1 cellular context compared by ENCODE assay signal in the genomic region with DNA sequence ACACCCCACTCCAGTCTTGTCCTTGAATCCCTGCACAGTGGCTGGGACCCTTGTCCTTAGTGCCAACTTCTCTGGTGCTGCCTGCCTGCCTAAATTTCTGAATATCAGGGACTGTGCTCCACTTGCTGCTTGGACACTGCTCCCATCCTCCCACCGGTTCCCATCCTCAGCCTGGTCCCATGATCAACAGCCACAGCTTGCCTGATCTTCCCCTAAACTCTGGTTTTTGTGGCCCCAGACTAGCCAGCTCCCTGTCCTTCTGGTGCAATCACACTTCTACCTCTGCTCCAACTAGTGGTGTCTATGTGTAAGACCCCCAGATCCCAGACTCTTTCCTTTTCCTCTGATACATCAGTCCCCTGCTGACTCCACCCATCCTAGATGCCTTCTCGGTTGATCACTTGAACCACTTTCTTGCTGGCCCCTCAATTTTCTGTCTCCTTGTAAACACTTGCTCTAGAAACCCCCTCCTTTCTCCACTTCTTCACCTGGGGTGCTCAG.
TF ChIP-seq lines count a peak whose summit lies in the region.

No MANE protein-coding gene starts in this region.

TF ChIP-seq in GM23338, 12 proteins besides CTCF, POLR2A, EP300 and RAD21 (continued from another document):
- TF ChIP-seq, protein P1, sequence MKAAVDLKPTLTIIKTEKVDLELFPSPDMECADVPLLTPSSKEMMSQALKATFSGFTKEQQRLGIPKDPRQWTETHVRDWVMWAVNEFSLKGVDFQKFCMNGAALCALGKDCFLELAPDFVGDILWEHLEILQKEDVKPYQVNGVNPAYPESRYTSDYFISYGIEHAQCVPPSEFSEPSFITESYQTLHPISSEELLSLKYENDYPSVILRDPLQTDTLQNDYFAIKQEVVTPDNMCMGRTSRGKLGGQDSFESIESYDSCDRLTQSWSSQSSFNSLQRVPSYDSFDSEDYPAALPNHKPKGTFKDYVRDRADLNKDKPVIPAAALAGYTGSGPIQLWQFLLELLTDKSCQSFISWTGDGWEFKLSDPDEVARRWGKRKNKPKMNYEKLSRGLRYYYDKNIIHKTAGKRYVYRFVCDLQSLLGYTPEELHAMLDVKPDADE (IDR thresholded peaks at IDR 0.05): no peak
- TF ChIP-seq CREB1 (CRISPR knock-in tag; IDR thresholded peaks at IDR 0.05; ENCODE audit: low read depth): no peak
- no peak for TF ChIP-seq EZH2 (IDR thresholded peaks at IDR 0.05; ENCODE audit: low read depth, unreplicated experiment)
- no peak for TF ChIP-seq STAT1 (IDR thresholded peaks at IDR 0.05; ENCODE audit: unreplicated experiment)
- no peak for TF ChIP-seq JUNB (IDR thresholded peaks at IDR 0.05; ENCODE audit: unreplicated experiment)
- TF ChIP-seq POLR2AphosphoS5 (IDR thresholded peaks at IDR 0.05; ENCODE audit: low read depth): no peak
- no peak for TF ChIP-seq NANOG (IDR thresholded peaks at IDR 0.05; ENCODE audit: borderline replicate concordance)
- TF ChIP-seq ZNF331 (CRISPR knock-in tag; IDR thresholded peaks at IDR 0.05; ENCODE audit: low read depth): no peak
- TF ChIP-seq, protein P2, sequence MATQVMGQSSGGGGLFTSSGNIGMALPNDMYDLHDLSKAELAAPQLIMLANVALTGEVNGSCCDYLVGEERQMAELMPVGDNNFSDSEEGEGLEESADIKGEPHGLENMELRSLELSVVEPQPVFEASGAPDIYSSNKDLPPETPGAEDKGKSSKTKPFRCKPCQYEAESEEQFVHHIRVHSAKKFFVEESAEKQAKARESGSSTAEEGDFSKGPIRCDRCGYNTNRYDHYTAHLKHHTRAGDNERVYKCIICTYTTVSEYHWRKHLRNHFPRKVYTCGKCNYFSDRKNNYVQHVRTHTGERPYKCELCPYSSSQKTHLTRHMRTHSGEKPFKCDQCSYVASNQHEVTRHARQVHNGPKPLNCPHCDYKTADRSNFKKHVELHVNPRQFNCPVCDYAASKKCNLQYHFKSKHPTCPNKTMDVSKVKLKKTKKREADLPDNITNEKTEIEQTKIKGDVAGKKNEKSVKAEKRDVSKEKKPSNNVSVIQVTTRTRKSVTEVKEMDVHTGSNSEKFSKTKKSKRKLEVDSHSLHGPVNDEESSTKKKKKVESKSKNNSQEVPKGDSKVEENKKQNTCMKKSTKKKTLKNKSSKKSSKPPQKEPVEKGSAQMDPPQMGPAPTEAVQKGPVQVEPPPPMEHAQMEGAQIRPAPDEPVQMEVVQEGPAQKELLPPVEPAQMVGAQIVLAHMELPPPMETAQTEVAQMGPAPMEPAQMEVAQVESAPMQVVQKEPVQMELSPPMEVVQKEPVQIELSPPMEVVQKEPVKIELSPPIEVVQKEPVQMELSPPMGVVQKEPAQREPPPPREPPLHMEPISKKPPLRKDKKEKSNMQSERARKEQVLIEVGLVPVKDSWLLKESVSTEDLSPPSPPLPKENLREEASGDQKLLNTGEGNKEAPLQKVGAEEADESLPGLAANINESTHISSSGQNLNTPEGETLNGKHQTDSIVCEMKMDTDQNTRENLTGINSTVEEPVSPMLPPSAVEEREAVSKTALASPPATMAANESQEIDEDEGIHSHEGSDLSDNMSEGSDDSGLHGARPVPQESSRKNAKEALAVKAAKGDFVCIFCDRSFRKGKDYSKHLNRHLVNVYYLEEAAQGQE (IDR thresholded peaks at IDR 0.05; ENCODE audit: unreplicated experiment): no peak
- TF ChIP-seq, protein P3, sequence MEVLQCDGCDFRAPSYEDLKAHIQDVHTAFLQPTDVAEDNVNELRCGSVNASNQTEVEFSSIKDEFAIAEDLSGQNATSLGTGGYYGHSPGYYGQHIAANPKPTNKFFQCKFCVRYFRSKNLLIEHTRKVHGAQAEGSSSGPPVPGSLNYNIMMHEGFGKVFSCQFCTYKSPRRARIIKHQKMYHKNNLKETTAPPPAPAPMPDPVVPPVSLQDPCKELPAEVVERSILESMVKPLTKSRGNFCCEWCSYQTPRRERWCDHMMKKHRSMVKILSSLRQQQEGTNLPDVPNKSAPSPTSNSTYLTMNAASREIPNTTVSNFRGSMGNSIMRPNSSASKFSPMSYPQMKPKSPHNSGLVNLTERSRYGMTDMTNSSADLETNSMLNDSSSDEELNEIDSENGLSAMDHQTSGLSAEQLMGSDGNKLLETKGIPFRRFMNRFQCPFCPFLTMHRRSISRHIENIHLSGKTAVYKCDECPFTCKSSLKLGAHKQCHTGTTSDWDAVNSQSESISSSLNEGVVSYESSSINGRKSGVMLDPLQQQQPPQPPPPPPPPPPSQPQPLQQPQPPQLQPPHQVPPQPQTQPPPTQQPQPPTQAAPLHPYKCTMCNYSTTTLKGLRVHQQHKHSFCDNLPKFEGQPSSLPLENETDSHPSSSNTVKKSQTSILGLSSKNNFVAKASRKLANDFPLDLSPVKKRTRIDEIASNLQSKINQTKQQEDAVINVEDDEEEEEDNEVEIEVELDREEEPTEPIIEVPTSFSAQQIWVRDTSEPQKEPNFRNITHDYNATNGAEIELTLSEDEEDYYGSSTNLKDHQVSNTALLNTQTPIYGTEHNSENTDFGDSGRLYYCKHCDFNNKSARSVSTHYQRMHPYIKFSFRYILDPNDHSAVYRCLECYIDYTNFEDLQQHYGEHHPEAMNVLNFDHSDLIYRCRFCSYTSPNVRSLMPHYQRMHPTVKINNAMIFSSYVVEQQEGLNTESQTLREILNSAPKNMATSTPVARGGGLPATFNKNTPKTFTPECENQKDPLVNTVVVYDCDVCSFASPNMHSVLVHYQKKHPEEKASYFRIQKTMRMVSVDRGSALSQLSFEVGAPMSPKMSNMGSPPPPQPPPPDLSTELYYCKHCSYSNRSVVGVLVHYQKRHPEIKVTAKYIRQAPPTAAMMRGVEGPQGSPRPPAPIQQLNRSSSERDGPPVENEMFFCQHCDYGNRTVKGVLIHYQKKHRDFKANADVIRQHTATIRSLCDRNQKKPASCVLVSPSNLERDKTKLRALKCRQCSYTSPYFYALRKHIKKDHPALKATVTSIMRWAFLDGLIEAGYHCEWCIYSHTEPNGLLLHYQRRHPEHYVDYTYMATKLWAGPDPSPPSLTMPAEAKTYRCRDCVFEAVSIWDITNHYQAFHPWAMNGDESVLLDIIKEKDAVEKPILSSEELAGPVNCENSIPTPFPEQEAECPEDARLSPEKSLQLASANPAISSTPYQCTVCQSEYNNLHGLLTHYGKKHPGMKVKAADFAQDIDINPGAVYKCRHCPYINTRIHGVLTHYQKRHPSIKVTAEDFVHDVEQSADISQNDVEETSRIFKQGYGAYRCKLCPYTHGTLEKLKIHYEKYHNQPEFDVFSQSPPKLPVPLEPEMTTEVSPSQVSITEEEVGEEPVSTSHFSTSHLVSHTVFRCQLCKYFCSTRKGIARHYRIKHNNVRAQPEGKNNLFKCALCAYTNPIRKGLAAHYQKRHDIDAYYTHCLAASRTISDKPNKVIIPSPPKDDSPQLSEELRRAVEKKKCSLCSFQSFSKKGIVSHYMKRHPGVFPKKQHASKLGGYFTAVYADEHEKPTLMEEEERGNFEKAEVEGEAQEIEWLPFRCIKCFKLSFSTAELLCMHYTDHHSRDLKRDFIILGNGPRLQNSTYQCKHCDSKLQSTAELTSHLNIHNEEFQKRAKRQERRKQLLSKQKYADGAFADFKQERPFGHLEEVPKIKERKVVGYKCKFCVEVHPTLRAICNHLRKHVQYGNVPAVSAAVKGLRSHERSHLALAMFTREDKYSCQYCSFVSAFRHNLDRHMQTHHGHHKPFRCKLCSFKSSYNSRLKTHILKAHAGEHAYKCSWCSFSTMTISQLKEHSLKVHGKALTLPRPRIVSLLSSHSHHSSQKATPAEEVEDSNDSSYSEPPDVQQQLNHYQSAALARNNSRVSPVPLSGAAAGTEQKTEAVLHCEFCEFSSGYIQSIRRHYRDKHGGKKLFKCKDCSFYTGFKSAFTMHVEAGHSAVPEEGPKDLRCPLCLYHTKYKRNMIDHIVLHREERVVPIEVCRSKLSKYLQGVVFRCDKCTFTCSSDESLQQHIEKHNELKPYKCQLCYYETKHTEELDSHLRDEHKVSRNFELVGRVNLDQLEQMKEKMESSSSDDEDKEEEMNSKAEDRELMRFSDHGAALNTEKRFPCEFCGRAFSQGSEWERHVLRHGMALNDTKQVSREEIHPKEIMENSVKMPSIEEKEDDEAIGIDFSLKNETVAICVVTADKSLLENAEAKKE (CRISPR knock-in tag; IDR thresholded peaks at IDR 0.05): no peak
